ENCODE assay signal across 25 cellular contexts in genomic region chr6:32832535-32832934, GRCh38. TPM values are rescaled to one million over a fixed set of nuclear protein-coding genes. Genes with fewer than 3 reads are reported as not detected.
"Had no signal": no experiment of that assay in that cellular context is flagged by ENCODE, and none has a peak within 500 bp of the region (broad histone marks: within the 10 kb centered on the region; RNA-seq: fewer than 3 reads in every experiment).

No MANE protein-coding gene starts in this region.

- H3K9me3 ChIP-seq: colonic mucosa, esophagus squamous epithelium, gastrocnemius medialis, left lung, SJCRH30, thyroid gland, upper lobe of right lung had no signal

- H3K4me1 ChIP-seq: SJCRH30 had no signal

- H3K36me3 ChIP-seq: thyroid gland had no signal

- H3K4me3 Mint-ChIP-seq: nephron progenitor cell, T-cell had no signal

- H3K27me3 ChIP-seq: colonic mucosa, dorsolateral prefrontal cortex, esophagus squamous epithelium, gastrocnemius medialis, left lung, SJCRH30, thyroid gland, upper lobe of right lung had no signal

- H3K9me3 Mint-ChIP-seq: activated T-helper 2 cell treated with anti-CD3 and anti-CD28 coated beads, Interferon-gamma antibody, Interleukin-2, Interleukin-4, amounts not matched to agents 10 μg/mL and 5 μg/mL and 100 μg/mL, durations not matched to agents 14 hours and 24 hours and 36 hours; nephron progenitor cell; T-cell had no signal

- H3K4me3 ChIP-seq: colonic mucosa, dorsolateral prefrontal cortex, esophagus squamous epithelium, gastrocnemius medialis, left lung, SJCRH30, thyroid gland, upper lobe of right lung had no signal

- ATAC-seq: gastrocnemius medialis, left lung, sciatic nerve, T-cell, upper lobe of right lung had no signal

- H3K27ac Mint-ChIP-seq: activated naive CD4-positive, alpha-beta T cell treated with anti-CD3 and anti-CD28 coated beads, Interleukin-2, amount 50 U/mL, for 24 hours; activated T-helper 2 cell treated with anti-CD3 and anti-CD28 coated beads, Interferon-gamma antibody, Interleukin-2, Interleukin-4, amounts not matched to agents 10 μg/mL and 5 μg/mL and 100 μg/mL, durations not matched to agents 14 hours and 24 hours and 36 hours; nephron progenitor cell had no signal

- DNase-seq: activated CD4-positive, alpha-beta T cell treated with anti-CD3 and anti-CD28 coated beads for 1 hour; amygdala; colonic mucosa; dorsolateral prefrontal cortex; esophagus squamous epithelium; gastrocnemius medialis; hippocampal formation; kidney glomerular epithelial cell; left lung; midbrain; nephron progenitor cell; nucleus accumbens; SJCRH30; small intestine; stimulated activated CD4-positive, alpha-beta T cell treated with anti-CD3 and anti-CD28 coated beads, Interleukin-2, amount 100 ng/mL, for 24 hours; stimulated activated naive CD4-positive, alpha-beta T cell; substantia nigra; T-cell; thyroid gland; upper lobe of right lung had no signal

- H3K27me3 Mint-ChIP-seq: activated naive CD4-positive, alpha-beta T cell treated with anti-CD3 and anti-CD28 coated beads, Interleukin-2, amount 50 U/mL, for 24 hours; T-cell had no signal

RNA-seq across cellular contexts. Expression of gene HLA-DOB, which starts 15.7 kb away (rescaled TPM):
- total RNA-seq: lung microvascular endothelial cell, renal cortical epithelial cell had no signal
